In the genomic region with DNA sequence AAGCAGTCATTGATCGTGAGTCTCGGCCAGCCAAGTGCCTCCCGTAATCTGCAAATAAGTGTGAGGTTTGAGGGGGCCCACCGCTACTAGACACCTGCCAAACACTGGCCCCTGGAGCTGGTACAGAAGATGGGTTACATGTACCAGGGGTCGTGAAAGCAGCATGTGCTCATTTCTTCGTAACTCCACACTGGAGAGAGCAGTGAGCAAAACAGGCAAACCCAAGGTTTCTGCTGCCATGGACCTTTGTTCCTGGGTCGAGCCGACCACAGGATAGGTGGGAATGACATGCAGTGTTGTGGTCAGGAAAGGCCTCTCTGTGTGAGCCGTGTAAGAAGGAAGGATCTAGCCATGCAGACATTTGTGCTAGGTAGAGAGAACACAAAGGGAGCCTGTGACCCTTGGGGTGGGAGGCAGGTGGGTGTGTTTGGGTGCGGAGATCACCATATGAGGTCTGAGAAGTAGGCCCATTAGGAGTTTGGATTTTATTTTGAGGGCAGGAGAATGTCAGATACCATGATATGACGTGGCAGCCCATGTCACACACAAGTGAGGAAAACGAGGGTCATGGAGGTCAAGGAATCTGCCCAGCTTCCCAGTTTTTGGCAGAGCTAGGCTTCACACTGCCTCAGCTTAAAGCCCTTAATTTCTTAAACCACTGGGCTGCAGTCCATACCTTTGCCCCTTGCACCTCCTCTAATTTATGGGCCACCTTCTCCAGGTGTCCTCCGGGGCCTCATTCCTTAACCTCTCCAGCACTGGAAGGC, we compare ENCODE assay signal across 1 cellular context.
A peak's percentile ranks its signal among the peaks of the same experiment; 100 is the strongest.
TF ChIP-seq lines count a peak whose summit lies in the region.

No MANE protein-coding gene starts in this region.

TF ChIP-seq in K562, 482 proteins besides CTCF, POLR2A, EP300 and RAD21 (continues in another document):
- no peak for TF ChIP-seq HNRNPUL1 (IDR thresholded peaks at IDR 0.05; ENCODE audit: low read length)
- no peak for TF ChIP-seq PCBP1 (IDR thresholded peaks at IDR 0.05; ENCODE audit: low read depth, low read length, poor library complexity, severe bottlenecking)
- TF ChIP-seq PCBP2 (IDR thresholded peaks at IDR 0.05; ENCODE audit: low read depth, low read length, poor library complexity, severe bottlenecking) = no peak
- TF ChIP-seq, protein P1, sequence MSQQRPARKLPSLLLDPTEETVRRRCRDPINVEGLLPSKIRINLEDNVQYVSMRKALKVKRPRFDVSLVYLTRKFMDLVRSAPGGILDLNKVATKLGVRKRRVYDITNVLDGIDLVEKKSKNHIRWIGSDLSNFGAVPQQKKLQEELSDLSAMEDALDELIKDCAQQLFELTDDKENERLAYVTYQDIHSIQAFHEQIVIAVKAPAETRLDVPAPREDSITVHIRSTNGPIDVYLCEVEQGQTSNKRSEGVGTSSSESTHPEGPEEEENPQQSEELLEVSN (IDR thresholded peaks at IDR 0.05; ENCODE audit: borderline replicate concordance in 1 of 2, extremely low read depth in 1 of 2, insufficient read depth in 1 of 2, insufficient read length in 1 of 2, low read depth in 1 of 2, low read length in 1 of 2, poor library complexity in 1 of 2, severe bottlenecking in 1 of 2) = peak in 1 of 2 experiments; percentile 11
- no peak for TF ChIP-seq ZNF175 (CRISPR knock-in tag; IDR thresholded peaks at IDR 0.05; ENCODE audit: low read depth)
- TF ChIP-seq SAFB2 (IDR thresholded peaks at IDR 0.05; ENCODE audit: borderline replicate concordance, low read depth, low read length, severe bottlenecking) = no peak
- TF ChIP-seq ZKSCAN8 (CRISPR knock-in tag; IDR thresholded peaks at IDR 0.05) = no peak
- TF ChIP-seq PHF8 (IDR thresholded peaks at IDR 0.05; ENCODE audit: borderline replicate concordance, low read length) = peak; percentile 10; the same call in 1 of the 2 replicates
- no peak for TF ChIP-seq NCOA2 (IDR thresholded peaks at IDR 0.05; ENCODE audit: partially characterized antibody in 2 of 2)
- TF ChIP-seq, protein P2, sequence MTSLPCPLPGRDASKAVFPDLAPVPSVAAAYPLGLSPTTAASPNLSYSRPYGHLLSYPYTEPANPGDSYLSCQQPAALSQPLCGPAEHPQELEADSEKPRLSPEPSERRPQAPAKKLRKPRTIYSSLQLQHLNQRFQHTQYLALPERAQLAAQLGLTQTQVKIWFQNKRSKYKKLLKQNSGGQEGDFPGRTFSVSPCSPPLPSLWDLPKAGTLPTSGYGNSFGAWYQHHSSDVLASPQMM (CRISPR knock-in tag; IDR thresholded peaks at IDR 0.05) = no peak
- TF ChIP-seq FOXK1 (CRISPR knock-in tag; IDR thresholded peaks at IDR 0.05; ENCODE audit: borderline replicate concordance) = 0 out of 2 replicates have a peak, but pooled peaks have one; percentile 27
- no peak for TF ChIP-seq SMARCB1 (IDR thresholded peaks at IDR 0.05; ENCODE audit: insufficient read length, low read depth)
- TF ChIP-seq, protein P3, sequence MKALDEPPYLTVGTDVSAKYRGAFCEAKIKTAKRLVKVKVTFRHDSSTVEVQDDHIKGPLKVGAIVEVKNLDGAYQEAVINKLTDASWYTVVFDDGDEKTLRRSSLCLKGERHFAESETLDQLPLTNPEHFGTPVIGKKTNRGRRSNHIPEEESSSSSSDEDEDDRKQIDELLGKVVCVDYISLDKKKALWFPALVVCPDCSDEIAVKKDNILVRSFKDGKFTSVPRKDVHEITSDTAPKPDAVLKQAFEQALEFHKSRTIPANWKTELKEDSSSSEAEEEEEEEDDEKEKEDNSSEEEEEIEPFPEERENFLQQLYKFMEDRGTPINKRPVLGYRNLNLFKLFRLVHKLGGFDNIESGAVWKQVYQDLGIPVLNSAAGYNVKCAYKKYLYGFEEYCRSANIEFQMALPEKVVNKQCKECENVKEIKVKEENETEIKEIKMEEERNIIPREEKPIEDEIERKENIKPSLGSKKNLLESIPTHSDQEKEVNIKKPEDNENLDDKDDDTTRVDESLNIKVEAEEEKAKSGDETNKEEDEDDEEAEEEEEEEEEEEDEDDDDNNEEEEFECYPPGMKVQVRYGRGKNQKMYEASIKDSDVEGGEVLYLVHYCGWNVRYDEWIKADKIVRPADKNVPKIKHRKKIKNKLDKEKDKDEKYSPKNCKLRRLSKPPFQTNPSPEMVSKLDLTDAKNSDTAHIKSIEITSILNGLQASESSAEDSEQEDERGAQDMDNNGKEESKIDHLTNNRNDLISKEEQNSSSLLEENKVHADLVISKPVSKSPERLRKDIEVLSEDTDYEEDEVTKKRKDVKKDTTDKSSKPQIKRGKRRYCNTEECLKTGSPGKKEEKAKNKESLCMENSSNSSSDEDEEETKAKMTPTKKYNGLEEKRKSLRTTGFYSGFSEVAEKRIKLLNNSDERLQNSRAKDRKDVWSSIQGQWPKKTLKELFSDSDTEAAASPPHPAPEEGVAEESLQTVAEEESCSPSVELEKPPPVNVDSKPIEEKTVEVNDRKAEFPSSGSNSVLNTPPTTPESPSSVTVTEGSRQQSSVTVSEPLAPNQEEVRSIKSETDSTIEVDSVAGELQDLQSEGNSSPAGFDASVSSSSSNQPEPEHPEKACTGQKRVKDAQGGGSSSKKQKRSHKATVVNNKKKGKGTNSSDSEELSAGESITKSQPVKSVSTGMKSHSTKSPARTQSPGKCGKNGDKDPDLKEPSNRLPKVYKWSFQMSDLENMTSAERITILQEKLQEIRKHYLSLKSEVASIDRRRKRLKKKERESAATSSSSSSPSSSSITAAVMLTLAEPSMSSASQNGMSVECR (CRISPR knock-in tag; IDR thresholded peaks at IDR 0.05) = 0 out of 2 replicates have a peak, but pooled peaks have one; percentile 5
- TF ChIP-seq ZBTB1 (CRISPR knock-in tag; IDR thresholded peaks at IDR 0.05; ENCODE audit: borderline replicate concordance, low read depth) = 0 out of 2 replicates have a peak, but pooled peaks have one; percentile 12
- TF ChIP-seq NR2C2 (CRISPR knock-in tag; IDR thresholded peaks at IDR 0.05) = no peak
- TF ChIP-seq NR2C2 (tag; IDR thresholded peaks at IDR 0.05) = 0 out of 2 replicates have a peak, but pooled peaks have one; percentile 23
- TF ChIP-seq ZEB2 (IDR thresholded peaks at IDR 0.05) = no peak
- no peak for TF ChIP-seq GMEB1 (CRISPR knock-in tag; IDR thresholded peaks at IDR 0.05)
- no peak for TF ChIP-seq HEY1 (CRISPR knock-in tag; IDR thresholded peaks at IDR 0.05; ENCODE audit: borderline replicate concordance)
- no peak for TF ChIP-seq FOXO4 (CRISPR knock-in tag; IDR thresholded peaks at IDR 0.05)
- TF ChIP-seq KDM5B (IDR thresholded peaks at IDR 0.05; ENCODE audit: insufficient replicate concordance, low read depth, low read length) = peak; percentile 8
- TF ChIP-seq MEIS2 (IDR thresholded peaks at IDR 0.05; ENCODE audit: partially characterized antibody) = no peak
- no peak for TF ChIP-seq SMARCE1 (IDR thresholded peaks at IDR 0.05)
- TF ChIP-seq POLR2B (IDR thresholded peaks at IDR 0.05; ENCODE audit: low read depth, partially characterized antibody) = no peak
- no peak for TF ChIP-seq KAT2B (IDR thresholded peaks at IDR 0.05; ENCODE audit: low read depth, low read length)
- TF ChIP-seq XRCC3 (IDR thresholded peaks at IDR 0.05) = no peak
- TF ChIP-seq, protein P4, sequence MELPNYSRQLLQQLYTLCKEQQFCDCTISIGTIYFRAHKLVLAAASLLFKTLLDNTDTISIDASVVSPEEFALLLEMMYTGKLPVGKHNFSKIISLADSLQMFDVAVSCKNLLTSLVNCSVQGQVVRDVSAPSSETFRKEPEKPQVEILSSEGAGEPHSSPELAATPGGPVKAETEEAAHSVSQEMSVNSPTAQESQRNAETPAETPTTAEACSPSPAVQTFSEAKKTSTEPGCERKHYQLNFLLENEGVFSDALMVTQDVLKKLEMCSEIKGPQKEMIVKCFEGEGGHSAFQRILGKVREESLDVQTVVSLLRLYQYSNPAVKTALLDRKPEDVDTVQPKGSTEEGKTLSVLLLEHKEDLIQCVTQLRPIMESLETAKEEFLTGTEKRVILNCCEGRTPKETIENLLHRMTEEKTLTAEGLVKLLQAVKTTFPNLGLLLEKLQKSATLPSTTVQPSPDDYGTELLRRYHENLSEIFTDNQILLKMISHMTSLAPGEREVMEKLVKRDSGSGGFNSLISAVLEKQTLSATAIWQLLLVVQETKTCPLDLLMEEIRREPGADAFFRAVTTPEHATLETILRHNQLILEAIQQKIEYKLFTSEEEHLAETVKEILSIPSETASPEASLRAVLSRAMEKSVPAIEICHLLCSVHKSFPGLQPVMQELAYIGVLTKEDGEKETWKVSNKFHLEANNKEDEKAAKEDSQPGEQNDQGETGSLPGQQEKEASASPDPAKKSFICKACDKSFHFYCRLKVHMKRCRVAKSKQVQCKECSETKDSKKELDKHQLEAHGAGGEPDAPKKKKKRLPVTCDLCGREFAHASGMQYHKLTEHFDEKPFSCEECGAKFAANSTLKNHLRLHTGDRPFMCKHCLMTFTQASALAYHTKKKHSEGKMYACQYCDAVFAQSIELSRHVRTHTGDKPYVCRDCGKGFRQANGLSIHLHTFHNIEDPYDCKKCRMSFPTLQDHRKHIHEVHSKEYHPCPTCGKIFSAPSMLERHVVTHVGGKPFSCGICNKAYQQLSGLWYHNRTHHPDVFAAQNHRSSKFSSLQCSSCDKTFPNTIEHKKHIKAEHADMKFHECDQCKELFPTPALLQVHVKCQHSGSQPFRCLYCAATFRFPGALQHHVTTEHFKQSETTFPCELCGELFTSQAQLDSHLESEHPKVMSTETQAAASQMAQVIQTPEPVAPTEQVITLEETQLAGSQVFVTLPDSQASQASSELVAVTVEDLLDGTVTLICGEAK (IDR thresholded peaks at IDR 0.05) = 0 out of 2 replicates have a peak, but pooled peaks have one; percentile 9
- TF ChIP-seq, protein P4 (CRISPR knock-in tag; IDR thresholded peaks at IDR 0.05) = no peak
- no peak for TF ChIP-seq COPS2 (conservative IDR thresholded peaks at IDR 0.05)
- TF ChIP-seq, protein P5, sequence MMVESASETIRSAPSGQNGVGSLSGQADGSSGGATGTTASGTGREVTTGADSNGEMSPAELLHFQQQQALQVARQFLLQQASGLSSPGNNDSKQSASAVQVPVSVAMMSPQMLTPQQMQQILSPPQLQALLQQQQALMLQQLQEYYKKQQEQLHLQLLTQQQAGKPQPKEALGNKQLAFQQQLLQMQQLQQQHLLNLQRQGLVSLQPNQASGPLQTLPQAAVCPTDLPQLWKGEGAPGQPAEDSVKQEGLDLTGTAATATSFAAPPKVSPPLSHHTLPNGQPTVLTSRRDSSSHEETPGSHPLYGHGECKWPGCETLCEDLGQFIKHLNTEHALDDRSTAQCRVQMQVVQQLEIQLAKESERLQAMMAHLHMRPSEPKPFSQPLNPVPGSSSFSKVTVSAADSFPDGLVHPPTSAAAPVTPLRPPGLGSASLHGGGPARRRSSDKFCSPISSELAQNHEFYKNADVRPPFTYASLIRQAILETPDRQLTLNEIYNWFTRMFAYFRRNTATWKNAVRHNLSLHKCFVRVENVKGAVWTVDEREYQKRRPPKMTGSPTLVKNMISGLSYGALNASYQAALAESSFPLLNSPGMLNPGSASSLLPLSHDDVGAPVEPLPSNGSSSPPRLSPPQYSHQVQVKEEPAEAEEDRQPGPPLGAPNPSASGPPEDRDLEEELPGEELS (CRISPR knock-in tag; IDR thresholded peaks at IDR 0.05; ENCODE audit: borderline replicate concordance) = no peak
- no peak for TF ChIP-seq PURB (CRISPR knock-in tag; IDR thresholded peaks at IDR 0.05; ENCODE audit: low read depth)
- TF ChIP-seq HLTF (IDR thresholded peaks at IDR 0.05) = no peak
- TF ChIP-seq BRCA1 (IDR thresholded peaks at IDR 0.05) = no peak
- TF ChIP-seq BRCA1 (CRISPR knock-in tag; IDR thresholded peaks at IDR 0.05) = no peak
- TF ChIP-seq PYGO2 (tag; IDR thresholded peaks at IDR 0.05) = no peak
- TF ChIP-seq GTF2A2 (tag; IDR thresholded peaks at IDR 0.05) = no peak
- TF ChIP-seq ARID2 (IDR thresholded peaks at IDR 0.05) = no peak
